In genomic region chr11:68459886-68460740, GRCh38 we compare ENCODE assay signal across 8 cellular contexts. TPM values are rescaled to one million over a fixed set of nuclear protein-coding genes. Genes with fewer than 3 reads are reported as not detected.
DNase-seq lines count a peak whose midpoint lies in the region; ATAC-seq and TF ChIP-seq lines count a peak whose summit lies in the region.

No MANE protein-coding gene starts in this region.

- ATAC-seq in GM19397 (IDR thresholded peaks at IDR 0.05; ENCODE audit: unreplicated experiment) (peak; percentile 78), HG03558 (IDR thresholded peaks at IDR 0.05; ENCODE audit: extremely low read depth, unreplicated experiment) (peak; percentile 60), left lung (peak; percentile 94)

- no peaks in the 10 kb centered on the region for H3K9me3 Mint-ChIP-seq in dendritic cell treated with granulocyte-macrophage colony-stimulating factor and Interleukin-4, amounts not matched to agents 40 ng/mL and 50 ng/mL, for 4 days

- TF ChIP-seq CTCF in C4-2B (conservative IDR thresholded peaks at IDR 0.05): no peak
- TF ChIP-seq CTCF in left lung (IDR thresholded peaks at IDR 0.05): peak in 1 of 2 donors; percentile 1

- peaks cover 43% of the 10 kb centered on the region for H3K4me1 Mint-ChIP-seq in dendritic cell treated with granulocyte-macrophage colony-stimulating factor and Interleukin-4, amounts not matched to agents 40 ng/mL and 50 ng/mL, for 4 days (ENCODE audit: low read depth)

- DNase-seq in NCI-H748 (lab: John Stamatoyannopoulos, UW; ENCODE audit: unreplicated experiment): peak; percentile 99
- DNase-seq in activated CD4-positive, alpha-beta T cell treated with anti-CD3 and anti-CD28 coated beads, Interleukin-2, amount 50 U/mL, for 24 hours (ENCODE audit: low read depth in 1 of 2, low spot score in 1 of 2): peak; percentile 95
- DNase-seq in left lung: peak; percentile 95 to 98
- peak; percentile 95 to 96 for DNase-seq in stimulated activated CD4-positive, alpha-beta T cell treated with anti-CD3 and anti-CD28 coated beads, Interleukin-2, amount 100 ng/mL, for 24 hours

- peak overlapping the region; percentile 66 to 91 for H3K4me3 ChIP-seq in left lung

- peak overlapping the region; percentile 93 for H3K27ac Mint-ChIP-seq in dendritic cell treated with granulocyte-macrophage colony-stimulating factor and Interleukin-4, amounts not matched to agents 40 ng/mL and 50 ng/mL, for 4 days

- intact Hi-C loops in dendritic cell treated with granulocyte-macrophage colony-stimulating factor and Interleukin-4, amounts not matched to agents 40 ng/mL and 50 ng/mL, for 4 days (cut with micrococcal nuclease): no loop called here
- intact Hi-C loops in left lung (cut with DNase I): no loop called here

- peaks cover 18% of the 10 kb centered on the region for H3K36me3 Mint-ChIP-seq in dendritic cell treated with granulocyte-macrophage colony-stimulating factor and Interleukin-4, amounts not matched to agents 40 ng/mL and 50 ng/mL, for 4 days (ENCODE audit: low read depth)

- H3K4me1 ChIP-seq in left lung: peaks cover 13 to 40% of the 10 kb centered on the region in 2 donors

- H3K27me3 ChIP-seq in left lung: no peaks in the 10 kb centered on the region

- no peaks in the 10 kb centered on the region for H3K9me3 ChIP-seq in left lung

- peaks cover 7% of the 10 kb centered on the region for H3K27me3 Mint-ChIP-seq in dendritic cell treated with granulocyte-macrophage colony-stimulating factor and Interleukin-4, amounts not matched to agents 40 ng/mL and 50 ng/mL, for 4 days

- H3K36me3 ChIP-seq in left lung: no peaks in the 10 kb centered on the region

- peak overlapping the region; percentile 94 for H3K27ac ChIP-seq in C4-2B
- H3K27ac ChIP-seq in left lung: peak overlapping the region; percentile 94 to 95

- H3K4me3 Mint-ChIP-seq in dendritic cell treated with granulocyte-macrophage colony-stimulating factor and Interleukin-4, amounts not matched to agents 40 ng/mL and 50 ng/mL, for 4 days: peak overlapping the region; percentile 85

RNA-seq across cellular contexts. Expression of gene PPP6R3, which starts 0.4 kb away (rescaled TPM):
- total RNA-seq in left lung: 10 to 100 TPM; 84.6 to 96.8 TPM

Comparison
In these comparisons a context has a peak if more than half of its experiments do, and no peak if none do; other contexts are left out.
1. Peak in every context shown above with its lines: DNase-seq, ATAC-seq, H3K4me3 ChIP-seq and H3K27ac ChIP-seq.